Comparison of ENCODE assay signal across 14 cellular contexts in genomic region chr7:71364559-71364958, GRCh38.
A peak's percentile ranks its signal among the peaks of the same experiment; 100 is the strongest.
DNase-seq lines count a peak whose midpoint lies in the region; ATAC-seq, FAIRE-seq and TF ChIP-seq lines count a peak whose summit lies in the region.
"Had no signal": no experiment of that assay in that cellular context is flagged by ENCODE, and none has a peak within 500 bp of the region (broad histone marks: within the 10 kb centered on the region; RNA-seq: fewer than 3 reads in every experiment).

No MANE protein-coding gene starts in this region.

- H3K18ac ChIP-seq in H1 (ENCODE audit: extremely low read depth, low read length) = peak overlapping the region; percentile 52; the same call in 1 of the 2 replicates
- H3K18ac ChIP-seq in mesendoderm (ENCODE audit: low read length) = no peak overlapping the region

- H3K9me3 Mint-ChIP-seq in GM23338 (peaks cover 25% of the 10 kb centered on the region), astrocyte (ENCODE audit: unreplicated experiment) (peaks cover 15% of the 10 kb centered on the region)

- H3K27me3 Mint-ChIP-seq in GM23338 (ENCODE audit: insufficient read depth, low read depth, poor library complexity) = peaks cover 3% of the 10 kb centered on the region
- H3K27me3 Mint-ChIP-seq in astrocyte (ENCODE audit: low read depth, unreplicated experiment) = no peaks in the 10 kb centered on the region

- TF ChIP-seq EP300 in H1 (IDR thresholded peaks at IDR 0.05; ENCODE audit: borderline replicate concordance in 1 of 2, low read depth in 2 of 2, low read length in 2 of 2) (no peak), ovary (IDR thresholded peaks at IDR 0.05) (no peak)

- H3F3A ChIP-seq in GM23338 (replicated peaks; ENCODE audit: low read depth) = no peaks in the 10 kb centered on the region

- CTCF ChIA-PET in H1 (lab: Charles Lee; ENCODE audit: partially characterized antibody) = interaction anchor here (0.6 to 1.5 kb wide), 2 partner anchors 37 to 1025 kb away, joined by 3 read pairs; no protein-coding TSS in a partner anchor

- H3K9ac ChIP-seq in astrocyte (ENCODE audit: low read length) = no peak overlapping the region
- H3K9ac ChIP-seq in H1 (replicated peaks in 1 of 4; ENCODE audit: extremely low read depth in 1 of 4, low read depth in 3 of 4, low read length in 3 of 4) = no peak overlapping the region
- H3K9ac ChIP-seq in mesendoderm (ENCODE audit: low read length) = no peak overlapping the region

- H3K4me1 ChIP-seq in GM23338 (ENCODE audit: insufficient read depth) (peaks cover 13% of the 10 kb centered on the region), astrocyte (ENCODE audit: insufficient read depth, low read length) (no peaks in the 10 kb centered on the region), H1 (replicated peaks in 1 of 4; ENCODE audit: control insufficient read depth in 3 of 4, insufficient read depth in 4 of 4, low read length in 3 of 4) (peaks cover 4 to 10% (median 6%) of the 10 kb centered on the region in 4 experiments; a peak in 5 of 7 replicates), mesendoderm (ENCODE audit: control insufficient read depth, low read depth, low read length) (peaks cover 4% of the 10 kb centered on the region), ovary (ENCODE audit: insufficient read depth) (no peaks in the 10 kb centered on the region)
- H3K4me1 ChIP-seq: Caco-2 had no signal

- H2BK15ac ChIP-seq in H1 (ENCODE audit: low read length) = no peak overlapping the region
- H2BK15ac ChIP-seq in mesendoderm (replicated peaks; ENCODE audit: low read depth) = no peak overlapping the region

- peak; percentile 71 for DNase-seq in GM23338 (ENCODE audit: low spot score)
- peak; percentile 5 for DNase-seq in astrocyte (ENCODE audit: low read depth)
- peak in 1 of 2 experiments; percentile 5 for DNase-seq in H1 (ENCODE audit: low read depth in 1 of 2, low spot score in 2 of 2)
- peak; percentile 79 for DNase-seq in mesendoderm
- no peak for DNase-seq in ovary
- no peak for DNase-seq in NCI-H748 treated with DMSO at 0.1 percent for 48 hours (lab: John Stamatoyannopoulos, UW)
- DNase-seq in NK-92 treated with Interleukin-12 subunit alpha and Interleukin-12 subunit beta, amount 100 ng/mL, for 24 hours (lab: John Stamatoyannopoulos, UW) = no peak
- DNase-seq: Caco-2; CD8-positive, alpha-beta memory T cell; DMS53; H7; IMR-90 had no signal

- H3K36me3 Mint-ChIP-seq in GM23338 (ENCODE audit: low read depth) (peaks cover 25% of the 10 kb centered on the region), astrocyte (ENCODE audit: low read depth, unreplicated experiment) (no peaks in the 10 kb centered on the region)
- H3K36me3 Mint-ChIP-seq: CD14-positive monocyte had no signal

- no peak overlapping the region for H3K23ac ChIP-seq in H1 (ENCODE audit: insufficient read length)
- H3K23ac ChIP-seq in mesendoderm (ENCODE audit: low read length) = no peak overlapping the region

- intact Hi-C loops in ovary (cut with DNase I) = no loop called here

- peaks cover 17% of the 10 kb centered on the region for H3K4me1 Mint-ChIP-seq in GM23338
- no peaks in the 10 kb centered on the region for H3K4me1 Mint-ChIP-seq in astrocyte (ENCODE audit: low read depth, unreplicated experiment)
- H3K4me1 Mint-ChIP-seq: CD14-positive monocyte; CD8-positive, alpha-beta memory T cell had no signal

- H3K9me3 ChIP-seq in astrocyte (ENCODE audit: insufficient read depth, low read depth, low read length) (no peaks in the 10 kb centered on the region), H1 (ENCODE audit: insufficient read depth in 2 of 2, low read depth in 1 of 2, low read length in 1 of 2) (peaks cover 3 to 6% of the 10 kb centered on the region in 2 experiments; a peak in 1 of 4 replicates), ovary (no peaks in the 10 kb centered on the region)

- H3K14ac ChIP-seq in H1 (ENCODE audit: insufficient read length) = no peak overlapping the region

- no peak overlapping the region for H2BK5ac ChIP-seq in H1 (ENCODE audit: low read depth, low read length)
- H2BK5ac ChIP-seq in mesendoderm (ENCODE audit: low read length) = no peak overlapping the region

- peaks cover 35% of the 10 kb centered on the region for H3K79me2 ChIP-seq in GM23338 (replicated peaks; ENCODE audit: insufficient read depth)
- H3K79me2 ChIP-seq in astrocyte (ENCODE audit: insufficient read depth, low read length) = no peaks in the 10 kb centered on the region
- H3K79me2 ChIP-seq in H1 (ENCODE audit: control insufficient read depth in 1 of 2, insufficient read depth in 2 of 2, low read length in 2 of 2) = peaks cover 0 to 45% of the 10 kb centered on the region in 2 experiments; a peak in 1 of 4 replicates
- peaks cover 4% of the 10 kb centered on the region for H3K79me2 ChIP-seq in mesendoderm (ENCODE audit: control insufficient read depth, insufficient read depth, low read length)

- no peak overlapping the region for H2BK120ac ChIP-seq in H1 (replicated peaks; ENCODE audit: low read depth, low read length)
- H2BK120ac ChIP-seq in mesendoderm (ENCODE audit: low read depth, low read length) = no peak overlapping the region

- H3K4ac ChIP-seq in H1 (replicated peaks; ENCODE audit: insufficient read length, low read depth, low read length) = no peak overlapping the region
- H3K4ac ChIP-seq in mesendoderm (ENCODE audit: low read depth, low read length) = no peak overlapping the region

- no peak for FAIRE-seq in astrocyte (lab: Jason Lieb, UNC)
- FAIRE-seq in H1 (lab: Jason Lieb, UNC) = no peak

- H3K27ac Mint-ChIP-seq in GM23338 (0 out of 2 replicates have a peak overlapping the region, but pooled peaks have one; percentile 3), astrocyte (ENCODE audit: unreplicated experiment) (no peak overlapping the region)
- H3K27ac Mint-ChIP-seq: CD14-positive monocyte had no signal

- ATAC-seq in GM23338 = peak; percentile 63

- H3K27ac ChIP-seq in GM23338 (ENCODE audit: low read depth) = peak overlapping the region; percentile 66; the same call in 1 of the 2 replicates
- H3K27ac ChIP-seq in astrocyte (ENCODE audit: low read depth, low read length) = no peak overlapping the region
- H3K27ac ChIP-seq in H1 (ENCODE audit: low read depth, low read length) = no peak overlapping the region
- no peak overlapping the region for H3K27ac ChIP-seq in mesendoderm (ENCODE audit: low read depth, low read length)
- no peak overlapping the region for H3K27ac ChIP-seq in ovary
- H3K27ac ChIP-seq: 22Rv1 had no signal

- 66% methylated on average over 2 of the region's 2 CpGs; no CpG with 5 or more reads in 1 of the 2 experiments for WGBS in H1 (ENCODE audit: extremely low coverage in 1 of 2, insufficient coverage in 1 of 2, insufficient read length in 1 of 2, insufficient replicate concordance in 2 of 2, low coverage in 1 of 2, low lambda C conversion rate in 2 of 2, missing lambda C conversion rate in 1 of 2), 2 experiments
- no CpG with 5 or more reads among the region's 2 CpGs for WGBS in mesendoderm (ENCODE audit: extremely low coverage, insufficient coverage, low lambda C conversion rate)
- 18 to 28% (median 22%) methylated on average over 2 of the region's 2 CpGs for WGBS in ovary, 3 donors

- no peaks in the 10 kb centered on the region for H3K27me3 ChIP-seq in GM23338 (ENCODE audit: insufficient read depth)
- H3K27me3 ChIP-seq in astrocyte (ENCODE audit: insufficient read depth, low read length) = no peaks in the 10 kb centered on the region
- no peaks in the 10 kb centered on the region for H3K27me3 ChIP-seq in H1 (replicated peaks in 1 of 4; ENCODE audit: control insufficient read depth in 3 of 4, extremely low read depth in 1 of 4, insufficient read depth in 3 of 4, low read length in 3 of 4)
- H3K27me3 ChIP-seq in mesendoderm (ENCODE audit: insufficient read depth, low read length, poor library complexity) = no peaks in the 10 kb centered on the region
- H3K27me3 ChIP-seq in ovary = no peaks in the 10 kb centered on the region

- H3K79me1 ChIP-seq in H1 (ENCODE audit: low read depth, low read length) (peaks cover 3% of the 10 kb centered on the region; the same call in 1 of the 2 replicates), mesendoderm (ENCODE audit: low read length) (peaks cover 3% of the 10 kb centered on the region)

- H4K8ac ChIP-seq in H1 (ENCODE audit: extremely low read depth, insufficient read depth, low read length) (no peak overlapping the region), mesendoderm (ENCODE audit: low read depth, low read length) (no peak overlapping the region)

- no peak for TF ChIP-seq POLR2A in H1 (IDR thresholded peaks at IDR 0.05; ENCODE audit: control extremely low read depth in 1 of 2, low read depth in 2 of 2, low read length in 2 of 2)
- TF ChIP-seq POLR2A in ovary (IDR thresholded peaks at IDR 0.05) = no peak

- H3K36me3 ChIP-seq in GM23338 (ENCODE audit: insufficient read depth) = no peaks in the 10 kb centered on the region
- no peaks in the 10 kb centered on the region for H3K36me3 ChIP-seq in astrocyte (ENCODE audit: insufficient read depth, low read length)
- H3K36me3 ChIP-seq in H1 (ENCODE audit: control insufficient read depth in 2 of 4, insufficient read depth in 4 of 4, low read length in 3 of 4) = no peaks in the 10 kb centered on the region
- no peaks in the 10 kb centered on the region for H3K36me3 ChIP-seq in mesendoderm (ENCODE audit: control insufficient read depth, insufficient read depth, low read length)
- no peaks in the 10 kb centered on the region for H3K36me3 ChIP-seq in ovary

- H3K4me2 ChIP-seq in GM23338 (no peak overlapping the region), astrocyte (ENCODE audit: low read length) (no peak overlapping the region), H1 (ENCODE audit: insufficient read depth in 1 of 2, low read depth in 2 of 2, low read length in 2 of 2) (no peak overlapping the region), mesendoderm (ENCODE audit: low read length) (no peak overlapping the region)

- TF ChIP-seq RAD21 in H1 (IDR thresholded peaks at IDR 0.05 in 1 of 2, conservative IDR thresholded peaks at IDR 0.05 in 1 of 2; ENCODE audit: low read depth in 2 of 2, low read length in 2 of 2) = peak in 1 of 2 experiments; percentile 15; a peak in 1 of 4 replicates

- peaks cover 1% of the 10 kb centered on the region; the same call in 1 of the 2 replicates for H3K9me2 ChIP-seq in GM23338 (ENCODE audit: insufficient read depth)

- H4K91ac ChIP-seq in H1 (replicated peaks; ENCODE audit: insufficient read length, low read length) = no peak overlapping the region

- H4K20me1 ChIP-seq in GM23338 (replicated peaks; ENCODE audit: insufficient read depth) (0 out of 2 replicates have a peak, but pooled peaks cover 3% of the 10 kb centered on the region), astrocyte (ENCODE audit: insufficient read depth, low read length) (no peaks in the 10 kb centered on the region), H1 (replicated peaks in 1 of 2; ENCODE audit: control insufficient read depth in 1 of 2, insufficient read depth in 2 of 2, low read length in 2 of 2) (no peaks in the 10 kb centered on the region)

- no peak overlapping the region for H2BK20ac ChIP-seq in H1 (ENCODE audit: low read length)

- H2BK12ac ChIP-seq in H1 (ENCODE audit: low read depth, low read length) = no peak overlapping the region

- no peak overlapping the region for H4K5ac ChIP-seq in H1 (ENCODE audit: insufficient read length, low read depth, low read length)
- H4K5ac ChIP-seq in mesendoderm (ENCODE audit: low read length) = no peak overlapping the region

- H3K4me3 Mint-ChIP-seq in GM23338 (no peak overlapping the region), astrocyte (ENCODE audit: unreplicated experiment) (no peak overlapping the region)
- H3K4me3 Mint-ChIP-seq: CD14-positive monocyte; CD8-positive, alpha-beta memory T cell had no signal

- H2AFZ ChIP-seq in GM23338 (no peak overlapping the region), astrocyte (ENCODE audit: low read depth, low read length) (no peak overlapping the region), H1 (ENCODE audit: low read length) (no peak overlapping the region)

- TF ChIP-seq CTCF in GM23338 (conservative IDR thresholded peaks at IDR 0.05; ENCODE audit: low read depth in 2 of 2) (no peak), astrocyte (IDR thresholded peaks at IDR 0.05; ENCODE audit: insufficient read depth, low read depth, low read length) (no peak), H1 (IDR thresholded peaks at IDR 0.05; ENCODE audit: control extremely low read depth in 1 of 3, insufficient read depth in 1 of 3, low read depth in 1 of 3, low read length in 3 of 3) (no peak), ovary (IDR thresholded peaks at IDR 0.05) (no peak)

- POLR2A ChIA-PET in H1 (lab: Charles Lee; ENCODE audit: partially characterized antibody) = interaction anchor here (0.7 kb wide), 1 partner anchor 15 kb away, joined by 3 read pairs; no protein-coding TSS in a partner anchor

- no peak overlapping the region for H3K56ac ChIP-seq in H1 (replicated peaks; ENCODE audit: insufficient read length, low read depth, low read length)
- no peak overlapping the region for H3K56ac ChIP-seq in mesendoderm (ENCODE audit: low read length)

- H2AK5ac ChIP-seq in H1 (ENCODE audit: low read depth, low read length) = no peak overlapping the region
- no peak overlapping the region for H2AK5ac ChIP-seq in mesendoderm (ENCODE audit: low read length)

- no peaks in the 10 kb centered on the region for H3K23me2 ChIP-seq in H1 (ENCODE audit: low read depth, low read length)

- no peak overlapping the region for H3K4me3 ChIP-seq in GM23338
- no peak overlapping the region for H3K4me3 ChIP-seq in astrocyte (ENCODE audit: insufficient read depth, low read depth, low read length)
- H3K4me3 ChIP-seq in H1 (ENCODE audit: extremely low read depth in 1 of 4, insufficient read depth in 2 of 4, low read depth in 3 of 4, low read length in 4 of 4) = no peak overlapping the region
- no peak overlapping the region for H3K4me3 ChIP-seq in mesendoderm (ENCODE audit: low read length)
- H3K4me3 ChIP-seq in ovary = no peak overlapping the region

Comparison
In these comparisons a context has a peak if more than half of its experiments do, and no peak if none do; other contexts are left out.
1. DNase-seq: peak in GM23338 (single experiment), astrocyte (single experiment) and mesendoderm (single experiment); none in ovary (0 of 5), NCI-H748 treated with DMSO at 0.1 percent for 48 hours (single experiment) and NK-92 treated with Interleukin-12 subunit alpha and Interleukin-12 subunit beta, amount 100 ng/mL, for 24 hours (single experiment).